ENCODE assay signal across 18 cellular contexts in the genomic region with DNA sequence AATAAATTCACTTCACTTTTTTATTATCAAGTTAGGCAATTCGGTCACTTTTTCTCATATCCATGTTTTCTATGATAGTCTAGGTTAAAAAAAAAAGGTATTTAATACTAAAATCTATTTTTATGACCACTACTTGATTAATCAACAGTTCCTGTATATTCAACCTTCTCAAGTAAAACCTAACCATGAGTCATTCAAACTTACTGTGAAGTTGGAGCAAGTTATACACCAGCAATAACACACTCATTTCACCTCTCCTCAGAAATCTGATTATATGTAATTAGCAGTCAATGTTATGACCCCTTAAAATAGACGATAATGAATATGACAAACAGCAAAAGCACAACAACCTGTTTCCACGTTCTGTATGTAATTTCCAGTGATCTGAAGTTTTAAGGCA. TPM values are rescaled to one million over a fixed set of nuclear protein-coding genes. Genes with fewer than 3 reads are reported as not detected.
A peak's percentile ranks its signal among the peaks of the same experiment; 100 is the strongest.
DNase-seq lines count a peak whose midpoint lies in the region; ATAC-seq and TF ChIP-seq lines count a peak whose summit lies in the region.
"Had no signal": no experiment of that assay in that cellular context is flagged by ENCODE, and none has a peak within 500 bp of the region (broad histone marks: within the 10 kb centered on the region; RNA-seq: fewer than 3 reads in every experiment).

No MANE protein-coding gene starts in this region.

- H3K4me3 Mint-ChIP-seq in activated CD4-positive, alpha-beta T cell treated with anti-CD3 and anti-CD28 coated beads for 36 hours: no peak overlapping the region
- no peak overlapping the region for H3K4me3 Mint-ChIP-seq in HFFc6
- H3K4me3 Mint-ChIP-seq in activated naive CD8-positive, alpha-beta T cell treated with anti-CD3 and anti-CD28 coated beads, Interleukin-2, amount 50 U/mL, for 24 hours: peak overlapping the region; percentile 12
- H3K4me3 Mint-ChIP-seq in natural killer cell treated with Interleukin-12 subunit alpha and Interleukin-12 subunit beta and Interleukin-15 and Interleukin-18, amount 100 ng/mL, for 72 hours: peak overlapping the region; percentile 26
- H3K4me3 Mint-ChIP-seq: mesothelial cell of epicardium, neural crest cell had no signal

- peaks cover 47% of the 10 kb centered on the region for H3K4me1 Mint-ChIP-seq in activated CD4-positive, alpha-beta T cell treated with anti-CD3 and anti-CD28 coated beads for 36 hours
- H3K4me1 Mint-ChIP-seq in HFFc6 (ENCODE audit: low read depth): peaks cover 49% of the 10 kb centered on the region
- peaks cover 61% of the 10 kb centered on the region for H3K4me1 Mint-ChIP-seq in activated naive CD8-positive, alpha-beta T cell treated with anti-CD3 and anti-CD28 coated beads, Interleukin-2, amount 50 U/mL, for 24 hours
- peaks cover 39 to 49% of the 10 kb centered on the region in 2 donors for H3K4me1 Mint-ChIP-seq in natural killer cell treated with Interleukin-12 subunit alpha and Interleukin-12 subunit beta and Interleukin-15 and Interleukin-18, amount 100 ng/mL, for 72 hours (ENCODE audit: low read depth in 2 of 2)

- intact Hi-C loops in activated CD4-positive, alpha-beta T cell treated with anti-CD3 and anti-CD28 coated beads for 36 hours (cut with DNase I, micrococcal nuclease): loop anchor here in 1 of 2 experiments (5.0 kb wide), 1 partner anchor 98 kb away; no protein-coding TSS in a partner anchor
- intact Hi-C loops in Right ventricle myocardium inferior (cut with DNase I): no loop called here

- peak overlapping the region; percentile 83 for H3K27ac Mint-ChIP-seq in activated CD4-positive, alpha-beta T cell treated with anti-CD3 and anti-CD28 coated beads for 36 hours
- H3K27ac Mint-ChIP-seq in HFFc6: peak overlapping the region; percentile 21; the same call in 1 of the 2 replicates
- H3K27ac Mint-ChIP-seq in activated naive CD8-positive, alpha-beta T cell treated with anti-CD3 and anti-CD28 coated beads, Interleukin-2, amount 50 U/mL, for 24 hours: peak overlapping the region; percentile 67
- peak overlapping the region; percentile 62 to 69 for H3K27ac Mint-ChIP-seq in natural killer cell treated with Interleukin-12 subunit alpha and Interleukin-12 subunit beta and Interleukin-15 and Interleukin-18, amount 100 ng/mL, for 72 hours
- H3K27ac Mint-ChIP-seq: mesothelial cell of epicardium had no signal

- DNase-seq in activated CD4-positive, alpha-beta T cell treated with anti-CD3 and anti-CD28 coated beads for 36 hours: no peak
- no peak for DNase-seq in activated CD4-positive, alpha-beta T cell treated with anti-CD3 and anti-CD28 coated beads for 48 hours
- no peak for DNase-seq in HFFc6
- DNase-seq in activated naive CD8-positive, alpha-beta T cell treated with anti-CD3 and anti-CD28 coated beads, Interleukin-2, amount 50 U/mL, for 24 hours: no peak
- DNase-seq in natural killer cell treated with Interleukin-12 subunit alpha and Interleukin-12 subunit beta and Interleukin-15 and Interleukin-18, amount 100 ng/mL, for 72 hours (ENCODE audit: low spot score): no peak
- DNase-seq in Right ventricle myocardium inferior (ENCODE audit: missing footprints): no peak
- no peak for DNase-seq in T1000 (lab: John Stamatoyannopoulos, UW)
- DNase-seq: C1 segment of cervical spinal cord; cerebellar nuclear complex; DMS53; left colon; NCI-H1417 treated with DMSO at 0.1 percent for 48 hours; NCI-H526 treated with DMSO at 0.1 percent for 48 hours; psoas muscle; stimulated activated CD8-positive, alpha-beta memory T cell treated with anti-CD3 and anti-CD28 coated beads, Interleukin-4, amount 100 ng/mL, for 48 hours had no signal

- no peaks in the 10 kb centered on the region for H3K9me3 Mint-ChIP-seq in activated CD4-positive, alpha-beta T cell treated with anti-CD3 and anti-CD28 coated beads for 36 hours (ENCODE audit: low read depth)
- H3K9me3 Mint-ChIP-seq in HFFc6: no peaks in the 10 kb centered on the region
- H3K9me3 Mint-ChIP-seq in activated naive CD8-positive, alpha-beta T cell treated with anti-CD3 and anti-CD28 coated beads, Interleukin-2, amount 50 U/mL, for 24 hours: no peaks in the 10 kb centered on the region
- no peaks in the 10 kb centered on the region for H3K9me3 Mint-ChIP-seq in natural killer cell treated with Interleukin-12 subunit alpha and Interleukin-12 subunit beta and Interleukin-15 and Interleukin-18, amount 100 ng/mL, for 72 hours
- H3K9me3 Mint-ChIP-seq: mesothelial cell of epicardium, neural crest cell had no signal

- H3K36me3 Mint-ChIP-seq in activated CD4-positive, alpha-beta T cell treated with anti-CD3 and anti-CD28 coated beads for 36 hours (ENCODE audit: low read depth): peaks cover 57% of the 10 kb centered on the region
- H3K36me3 Mint-ChIP-seq in HFFc6 (ENCODE audit: low read depth): peaks cover 28% of the 10 kb centered on the region
- H3K36me3 Mint-ChIP-seq in activated naive CD8-positive, alpha-beta T cell treated with anti-CD3 and anti-CD28 coated beads, Interleukin-2, amount 50 U/mL, for 24 hours (ENCODE audit: low read depth): peaks cover 54% of the 10 kb centered on the region
- peaks cover 15% of the 10 kb centered on the region for H3K36me3 Mint-ChIP-seq in natural killer cell treated with Interleukin-12 subunit alpha and Interleukin-12 subunit beta and Interleukin-15 and Interleukin-18, amount 100 ng/mL, for 72 hours

- CTCF ChIA-PET in activated CD4-positive, alpha-beta T cell treated with anti-CD3 and anti-CD28 coated beads for 36 hours (lab: Charles Lee): interaction anchor here (0.8 kb wide), 1 partner anchor 43 kb away, joined by 3 read pairs; no protein-coding TSS in a partner anchor

- ATAC-seq in activated CD4-positive, alpha-beta T cell treated with anti-CD3 and anti-CD28 coated beads for 36 hours: peak; percentile 41
- peak; percentile 47 for ATAC-seq in activated naive CD8-positive, alpha-beta T cell treated with anti-CD3 and anti-CD28 coated beads, Interleukin-2, amount 50 U/mL, for 24 hours
- ATAC-seq in natural killer cell treated with Interleukin-12 subunit alpha and Interleukin-12 subunit beta and Interleukin-15 and Interleukin-18, amount 100 ng/mL, for 72 hours: peak in 1 of 2 donors; percentile 54
- no peak for ATAC-seq in Right ventricle myocardium inferior
- ATAC-seq in GM18517 (IDR thresholded peaks at IDR 0.05; ENCODE audit: unreplicated experiment): no peak
- ATAC-seq: left colon, psoas muscle had no signal

- POLR2A ChIA-PET in activated CD4-positive, alpha-beta T cell treated with anti-CD3 and anti-CD28 coated beads for 36 hours (lab: Charles Lee): interaction anchor here (0.7 kb wide), 1 partner anchor 211 kb away, joined by 4 read pairs; no protein-coding TSS in a partner anchor

- no peaks in the 10 kb centered on the region for H3K27me3 Mint-ChIP-seq in activated CD4-positive, alpha-beta T cell treated with anti-CD3 and anti-CD28 coated beads for 36 hours
- H3K27me3 Mint-ChIP-seq in HFFc6 (ENCODE audit: insufficient read depth): no peaks in the 10 kb centered on the region
- H3K27me3 Mint-ChIP-seq in activated naive CD8-positive, alpha-beta T cell treated with anti-CD3 and anti-CD28 coated beads, Interleukin-2, amount 50 U/mL, for 24 hours: no peaks in the 10 kb centered on the region
- H3K27me3 Mint-ChIP-seq in natural killer cell treated with Interleukin-12 subunit alpha and Interleukin-12 subunit beta and Interleukin-15 and Interleukin-18, amount 100 ng/mL, for 72 hours: no peaks in the 10 kb centered on the region

- no peak for TF ChIP-seq CTCF in HFFc6 (IDR thresholded peaks at IDR 0.05)

RNA-seq across cellular contexts. Expression of a gene that starts 35.0 kb away (rescaled TPM):
- total RNA-seq in activated CD4-positive, alpha-beta T cell treated with anti-CD3 and anti-CD28 coated beads for 36 hours: 10 to 100 TPM; 20.2 to 23.1 TPM
- total RNA-seq in HFFc6 (2021; fragmentation: NEBNext Ultra II Directional; extraction: Animal tissue kit (Norgen Biotek cat#: 25700)): 10 to 100 TPM; 16.0 to 20.0 (median 19.4) TPM
- total RNA-seq in natural killer cell treated with Interleukin-12 subunit alpha and Interleukin-12 subunit beta and Interleukin-15 and Interleukin-18, amount 100 ng/mL, for 72 hours: 10 to 100 TPM; 62.1 to 85.1 TPM
- 13.5 TPM for total RNA-seq in Right ventricle myocardium inferior

RNA-seq across cellular contexts. Expression of a gene that starts 40.2 kb away (rescaled TPM):
- total RNA-seq in activated CD4-positive, alpha-beta T cell treated with anti-CD3 and anti-CD28 coated beads for 36 hours: 100 to 1,000 TPM; 370 to 508 TPM
- 100 to 1,000 TPM; 461 to 607 (median 548) TPM for total RNA-seq in HFFc6 (2021; fragmentation: NEBNext Ultra II Directional; extraction: Animal tissue kit (Norgen Biotek cat#: 25700))
- total RNA-seq in natural killer cell treated with Interleukin-12 subunit alpha and Interleukin-12 subunit beta and Interleukin-15 and Interleukin-18, amount 100 ng/mL, for 72 hours: 100 to 1,000 TPM; 221 to 318 TPM
- total RNA-seq in Right ventricle myocardium inferior: 116 TPM

Comparison
In these comparisons a context has a peak if more than half of its experiments do, and no peak if none do; other contexts are left out.
1. ATAC-seq: peak in activated CD4-positive, alpha-beta T cell treated with anti-CD3 and anti-CD28 coated beads for 36 hours (single experiment) and activated naive CD8-positive, alpha-beta T cell treated with anti-CD3 and anti-CD28 coated beads, Interleukin-2, amount 50 U/mL, for 24 hours (single experiment); none in Right ventricle myocardium inferior (single experiment) and GM18517 (single experiment).
2. H3K27ac Mint-ChIP-seq: peak in every context shown above with its lines; median percentile 83 in activated CD4-positive, alpha-beta T cell treated with anti-CD3 and anti-CD28 coated beads for 36 hours; 67 in activated naive CD8-positive, alpha-beta T cell treated with anti-CD3 and anti-CD28 coated beads, Interleukin-2, amount 50 U/mL, for 24 hours; 66 in natural killer cell treated with Interleukin-12 subunit alpha and Interleukin-12 subunit beta and Interleukin-15 and Interleukin-18, amount 100 ng/mL, for 72 hours; 21 in HFFc6.
3. H3K4me3 Mint-ChIP-seq: peak in activated naive CD8-positive, alpha-beta T cell treated with anti-CD3 and anti-CD28 coated beads, Interleukin-2, amount 50 U/mL, for 24 hours (single experiment) and natural killer cell treated with Interleukin-12 subunit alpha and Interleukin-12 subunit beta and Interleukin-15 and Interleukin-18, amount 100 ng/mL, for 72 hours (single experiment); none in activated CD4-positive, alpha-beta T cell treated with anti-CD3 and anti-CD28 coated beads for 36 hours (single experiment) and HFFc6 (single experiment).